ENCODE assay signal across 25 cellular contexts in the genomic region with DNA sequence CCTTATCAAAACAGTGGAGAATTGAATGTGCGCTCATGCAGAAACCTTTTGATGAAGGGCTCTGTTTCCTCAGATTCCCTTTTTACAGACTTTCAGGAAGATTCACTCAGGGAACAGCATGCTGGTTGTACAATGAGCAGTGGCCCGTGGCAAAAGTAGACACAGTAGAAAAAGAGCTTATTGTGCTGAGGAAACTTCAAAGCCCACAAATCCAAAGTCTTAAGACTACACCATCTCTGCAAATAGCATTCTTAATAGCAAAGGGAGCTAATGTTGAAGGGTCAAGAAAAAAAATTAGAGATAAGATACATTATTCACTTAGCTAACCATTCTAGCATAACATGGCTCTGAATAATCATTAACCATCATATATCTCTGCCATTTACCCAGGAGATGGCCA.
"Had no signal": no experiment of that assay in that cellular context is flagged by ENCODE, and none has a peak within 500 bp of the region (broad histone marks: within the 10 kb centered on the region; RNA-seq: fewer than 3 reads in every experiment).

No MANE protein-coding gene starts in this region.

- H3K9me3 ChIP-seq: breast epithelium, gastroesophageal sphincter, heart right ventricle, prostate gland, right lobe of liver, stomach had no signal

- H3K4me3 Mint-ChIP-seq: activated CD4-positive, alpha-beta memory T cell treated with anti-CD3 and anti-CD28 coated beads, Interleukin-2, amount 10 ng/mL, durations not matched to agents 7 days and 5 days; activated CD8-positive, alpha-beta memory T cell treated with anti-CD3 and anti-CD28 coated beads, Interleukin-2, amount 10 ng/mL, durations not matched to agents 7 days and 5 days; activated naive CD4-positive, alpha-beta T cell treated with anti-CD3 and anti-CD28 coated beads, Interleukin-2, amount 10 ng/mL, durations not matched to agents 7 days and 5 days; activated naive CD8-positive, alpha-beta T cell treated with anti-CD3 and anti-CD28 coated beads, Interleukin-2, amount 50 U/mL, for 24 hours; natural killer cell; stimulated activated effector memory CD8-positive, alpha-beta T cell treated with anti-CD3 and anti-CD28 coated beads, Interleukin-12 subunit alpha, Interleukin-12 subunit beta, amount 100 ng/mL, for 72 hours; type B pancreatic cell; WTC11 had no signal

- H3K4me1 ChIP-seq: breast epithelium, gastroesophageal sphincter, heart right ventricle, prostate gland, right lobe of liver, stomach had no signal

- H3K36me3 ChIP-seq: breast epithelium, gastroesophageal sphincter, heart right ventricle, prostate gland, right lobe of liver, stomach had no signal

- DNase-seq: activated CD4-positive, alpha-beta memory T cell treated with anti-CD3 and anti-CD28 coated beads, Interleukin-2, amount 10 ng/mL, durations not matched to agents 7 days and 5 days; activated CD4-positive, alpha-beta T cell treated with anti-CD3 and anti-CD28 coated beads for 4 hours; activated CD8-positive, alpha-beta memory T cell treated with anti-CD3 and anti-CD28 coated beads, Interleukin-2, amount 10 ng/mL, durations not matched to agents 7 days and 5 days; activated naive CD4-positive, alpha-beta T cell treated with anti-CD3 and anti-CD28 coated beads, Interleukin-2, amount 10 ng/mL, durations not matched to agents 7 days and 5 days; activated naive CD8-positive, alpha-beta T cell treated with anti-CD3 and anti-CD28 coated beads, Interleukin-2, amount 50 U/mL, for 24 hours; activated T-cell treated with anti-CD3 and anti-CD28 coated beads, Interleukin-2, amount 50 U/mL, for 1 hour; anterior cingulate cortex; cerebellar nuclear complex; cortex of kidney; effector CD4-positive, alpha-beta T cell; heart right ventricle; mesendoderm; natural killer cell; right lobe of liver; small intestine; stimulated activated CD4-positive, alpha-beta T cell treated with anti-CD3 and anti-CD28 coated beads, Interleukin-4, amount 100 ng/mL, for 1 hour; stomach had no signal

- ATAC-seq: activated CD8-positive, alpha-beta memory T cell treated with anti-CD3 and anti-CD28 coated beads, Interleukin-2, amount 10 ng/mL, durations not matched to agents 7 days and 5 days; activated naive CD8-positive, alpha-beta T cell treated with anti-CD3 and anti-CD28 coated beads, Interleukin-2, amount 50 U/mL, for 24 hours; esophagus mucosa; gastroesophageal sphincter; heart right ventricle; natural killer cell; right lobe of liver; stimulated activated effector memory CD8-positive, alpha-beta T cell treated with anti-CD3 and anti-CD28 coated beads, Interleukin-12 subunit alpha, Interleukin-12 subunit beta, amount 100 ng/mL, for 72 hours; WTC11 had no signal

- H3K4me1 Mint-ChIP-seq: activated CD4-positive, alpha-beta memory T cell treated with anti-CD3 and anti-CD28 coated beads, Interleukin-2, amount 10 ng/mL, durations not matched to agents 7 days and 5 days; activated CD8-positive, alpha-beta memory T cell treated with anti-CD3 and anti-CD28 coated beads, Interleukin-2, amount 10 ng/mL, durations not matched to agents 7 days and 5 days; activated naive CD4-positive, alpha-beta T cell treated with anti-CD3 and anti-CD28 coated beads, Interleukin-2, amount 10 ng/mL, durations not matched to agents 7 days and 5 days; activated naive CD8-positive, alpha-beta T cell treated with anti-CD3 and anti-CD28 coated beads, Interleukin-2, amount 50 U/mL, for 24 hours; natural killer cell; stimulated activated effector memory CD8-positive, alpha-beta T cell treated with anti-CD3 and anti-CD28 coated beads, Interleukin-12 subunit alpha, Interleukin-12 subunit beta, amount 100 ng/mL, for 72 hours had no signal

- H3K36me3 Mint-ChIP-seq: activated CD8-positive, alpha-beta memory T cell treated with anti-CD3 and anti-CD28 coated beads, Interleukin-2, amount 10 ng/mL, durations not matched to agents 7 days and 5 days; activated naive CD4-positive, alpha-beta T cell treated with anti-CD3 and anti-CD28 coated beads, Interleukin-2, amount 10 ng/mL, durations not matched to agents 7 days and 5 days; natural killer cell; stimulated activated effector memory CD8-positive, alpha-beta T cell treated with anti-CD3 and anti-CD28 coated beads, Interleukin-12 subunit alpha, Interleukin-12 subunit beta, amount 100 ng/mL, for 72 hours; type B pancreatic cell; WTC11 had no signal

- H3K4me3 ChIP-seq: breast epithelium, gastroesophageal sphincter, heart right ventricle, prostate gland, right lobe of liver, stomach had no signal

- H3K27ac Mint-ChIP-seq: activated CD4-positive, alpha-beta memory T cell treated with anti-CD3 and anti-CD28 coated beads, Interleukin-2, amount 10 ng/mL, durations not matched to agents 7 days and 5 days; activated CD8-positive, alpha-beta memory T cell treated with anti-CD3 and anti-CD28 coated beads, Interleukin-2, amount 10 ng/mL, durations not matched to agents 7 days and 5 days; activated naive CD4-positive, alpha-beta T cell treated with anti-CD3 and anti-CD28 coated beads, Interleukin-2, amount 10 ng/mL, durations not matched to agents 7 days and 5 days; activated naive CD8-positive, alpha-beta T cell treated with anti-CD3 and anti-CD28 coated beads, Interleukin-2, amount 50 U/mL, for 24 hours; natural killer cell; stimulated activated effector memory CD8-positive, alpha-beta T cell treated with anti-CD3 and anti-CD28 coated beads, Interleukin-12 subunit alpha, Interleukin-12 subunit beta, amount 100 ng/mL, for 72 hours; type B pancreatic cell; WTC11 had no signal

- H3K27ac ChIP-seq: breast epithelium, gastroesophageal sphincter, heart right ventricle, prostate gland, right lobe of liver, stomach had no signal

- FAIRE-seq: small intestine, TTC549 had no signal

- H3K27me3 Mint-ChIP-seq: activated CD4-positive, alpha-beta memory T cell treated with anti-CD3 and anti-CD28 coated beads, Interleukin-2, amount 10 ng/mL, durations not matched to agents 7 days and 5 days; activated CD8-positive, alpha-beta memory T cell treated with anti-CD3 and anti-CD28 coated beads, Interleukin-2, amount 10 ng/mL, durations not matched to agents 7 days and 5 days; activated naive CD4-positive, alpha-beta T cell treated with anti-CD3 and anti-CD28 coated beads, Interleukin-2, amount 10 ng/mL, durations not matched to agents 7 days and 5 days; activated naive CD8-positive, alpha-beta T cell treated with anti-CD3 and anti-CD28 coated beads, Interleukin-2, amount 50 U/mL, for 24 hours; type B pancreatic cell had no signal

- H3K9me3 Mint-ChIP-seq: activated CD4-positive, alpha-beta memory T cell treated with anti-CD3 and anti-CD28 coated beads, Interleukin-2, amount 10 ng/mL, durations not matched to agents 7 days and 5 days; activated naive CD4-positive, alpha-beta T cell treated with anti-CD3 and anti-CD28 coated beads, Interleukin-2, amount 10 ng/mL, durations not matched to agents 7 days and 5 days; type B pancreatic cell; WTC11 had no signal

- H3K27me3 ChIP-seq: breast epithelium, gastroesophageal sphincter, heart right ventricle, right lobe of liver, stomach had no signal
